Comparison of ENCODE assay signal across 8 cellular contexts in genomic region chr4:2977116-2978097, GRCh38. TPM values are rescaled to one million over a fixed set of nuclear protein-coding genes. Genes with fewer than 3 reads are reported as not detected.
DNase-seq lines count a peak whose midpoint lies in the region; ATAC-seq and TF ChIP-seq lines count a peak whose summit lies in the region.

No MANE protein-coding gene starts in this region.

- no peak for TF ChIP-seq CTCF in smooth muscle cell (IDR thresholded peaks at IDR 0.05; ENCODE audit: borderline replicate concordance, insufficient read depth, poor library complexity, severe bottlenecking)

- H3K9me3 ChIP-seq in SJSA1 (replicated peaks) (no peaks in the 10 kb centered on the region), smooth muscle cell (replicated peaks; ENCODE audit: low read depth) (no peaks in the 10 kb centered on the region)

- peak overlapping the region; percentile 90 for H2AFZ ChIP-seq in smooth muscle cell (ENCODE audit: low read depth)

- 14% methylated on average over 15 of the region's 15 CpGs for WGBS in smooth muscle cell (ENCODE audit: low lambda C conversion rate)

- no peaks in the 10 kb centered on the region for H3K27me3 ChIP-seq in SJSA1 (replicated peaks)
- H3K27me3 ChIP-seq in smooth muscle cell (ENCODE audit: low read depth) = no peaks in the 10 kb centered on the region

- peaks cover 29% of the 10 kb centered on the region for H3F3A ChIP-seq in smooth muscle cell (ENCODE audit: low read depth)

- DNase-seq in NCI-H82 (lab: John Stamatoyannopoulos, UW) (peak; percentile 21), NCI-H82 treated with DMSO at 0.1 percent for 48 hours (lab: John Stamatoyannopoulos, UW; ENCODE audit: unreplicated experiment) (no peak), SJSA1 (ENCODE audit: low read depth in 1 of 2, low spot score in 2 of 2) (peak in 1 of 2 experiments; percentile 48), foreskin melanocyte (peak; percentile 52), smooth muscle cell (lab: John Stamatoyannopoulos, UW; ENCODE audit: unreplicated experiment) (peak; percentile 39), GF-D8 (lab: John Stamatoyannopoulos, UW) (no peak), MV-4-11 (lab: John Stamatoyannopoulos, UW) (no peak)

- H4K20me1 ChIP-seq in smooth muscle cell (ENCODE audit: low read depth) = no peaks in the 10 kb centered on the region

- H3K4me1 ChIP-seq in SJSA1 (replicated peaks) (peaks cover 9% of the 10 kb centered on the region), smooth muscle cell (ENCODE audit: low read depth) (peaks cover 9% of the 10 kb centered on the region)

- H3K27ac ChIP-seq in SJSA1 (peak overlapping the region; percentile 34; the same call in 1 of the 2 replicates), smooth muscle cell (ENCODE audit: low read depth) (peak overlapping the region; percentile 100)

- H3K4me3 ChIP-seq in SJSA1 (no peak overlapping the region), smooth muscle cell (peak overlapping the region; percentile 30)

- H3K36me3 ChIP-seq in SJSA1 (no peaks in the 10 kb centered on the region), smooth muscle cell (ENCODE audit: low read depth) (no peaks in the 10 kb centered on the region)

- no peak for ATAC-seq in GM18511 (IDR thresholded peaks at IDR 0.05; ENCODE audit: unreplicated experiment)

- H3K9ac ChIP-seq in smooth muscle cell (ENCODE audit: low read depth) = peak overlapping the region; percentile 97

- no peaks in the 10 kb centered on the region for H3K79me2 ChIP-seq in smooth muscle cell (ENCODE audit: low read depth)

- H3K4me2 ChIP-seq in smooth muscle cell = peak overlapping the region; percentile 76

RNA-seq across cellular contexts. Expression of gene GRK4, which starts 14.0 kb away (rescaled TPM):
- 1.2 and 1.7 TPM in 2 replicates for total RNA-seq in SJSA1 (2014; rRNA removed; shearing (Covaris generic))
- 5.2 and 6.5 TPM in 2 replicates for total RNA-seq in smooth muscle cell
- 5.9 and 6.9 TPM in 2 replicates for polyA plus RNA-seq in smooth muscle cell

RNA-seq across cellular contexts. Expression of gene NOP14, which starts 14.2 kb away (rescaled TPM):
- 5.8 and 9.9 TPM in 2 replicates for total RNA-seq in SJSA1 (2014; rRNA removed; shearing (Covaris generic))
- total RNA-seq in smooth muscle cell = 12.9 and 18.5 TPM in 2 replicates
- 10.0 and 10.9 TPM in 2 replicates for polyA plus RNA-seq in smooth muscle cell

Comparison
In these comparisons a context has a peak if more than half of its experiments do, and no peak if none do; other contexts are left out.
1. DNase-seq: peak in NCI-H82 (single experiment), foreskin melanocyte (single experiment) and smooth muscle cell (single experiment); none in NCI-H82 treated with DMSO at 0.1 percent for 48 hours (single experiment), GF-D8 (single experiment) and MV-4-11 (single experiment).